In the genomic region with DNA sequence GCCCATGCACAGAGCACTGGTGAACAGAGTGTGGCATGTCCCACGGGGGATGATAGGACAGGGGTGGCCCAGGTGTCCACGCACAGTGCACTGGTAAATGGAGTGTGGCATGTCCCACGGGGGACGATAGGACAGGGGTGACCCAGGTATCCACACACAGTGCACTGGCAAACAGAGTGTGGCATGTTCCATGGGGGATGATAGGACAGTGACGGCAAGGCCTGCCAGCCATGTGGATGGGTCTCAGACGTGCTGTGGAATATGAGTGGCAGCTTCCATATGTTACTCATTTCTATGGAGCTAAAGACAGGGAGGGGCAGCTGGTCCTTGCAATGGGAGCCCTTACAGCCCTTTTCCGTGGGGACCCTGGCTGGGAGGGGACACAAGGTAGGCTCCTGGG, we compare ENCODE assay signal across 19 cellular contexts.
DNase-seq lines count a peak whose midpoint lies in the region; ATAC-seq, FAIRE-seq and TF ChIP-seq lines count a peak whose summit lies in the region.
"Had no signal": no experiment of that assay in that cellular context is flagged by ENCODE, and none has a peak within 500 bp of the region (broad histone marks: within the 10 kb centered on the region; RNA-seq: fewer than 3 reads in every experiment).

No MANE protein-coding gene starts in this region.

- no peak overlapping the region for H3K4me2 ChIP-seq in neuronal stem cell (ENCODE audit: insufficient read depth, low read length, poor library complexity, severe bottlenecking)

- no peak overlapping the region for H2BK12ac ChIP-seq in neuronal stem cell (ENCODE audit: low read length)

- no peak overlapping the region for H2AFZ ChIP-seq in neuronal stem cell (ENCODE audit: low read length)
- H2AFZ ChIP-seq: GM23248 had no signal

- H3K14ac ChIP-seq in neuronal stem cell (ENCODE audit: low read length), result no peak overlapping the region

- H3K36me3 ChIP-seq in RWPE2 (ENCODE audit: low read depth), result 0 out of 2 replicates have a peak, but pooled peaks cover 4% of the 10 kb centered on the region
- no peaks in the 10 kb centered on the region for H3K36me3 ChIP-seq in kidney (ENCODE audit: control insufficient read depth in 1 of 2, insufficient read depth in 2 of 2, low read length in 2 of 2)
- H3K36me3 ChIP-seq in neuronal stem cell (replicated peaks in 1 of 2; ENCODE audit: control insufficient read depth in 2 of 2, insufficient read depth in 2 of 2, low read length in 2 of 2), result peaks cover 0 to 2% of the 10 kb centered on the region in 2 donors

- H2BK5ac ChIP-seq in neuronal stem cell (ENCODE audit: low read length), result no peak overlapping the region

- H4K8ac ChIP-seq in neuronal stem cell (ENCODE audit: low read depth, low read length), result no peak overlapping the region

- H3K4me3 ChIP-seq in RWPE2 (ENCODE audit: severe bottlenecking), result no peak overlapping the region
- H3K4me3 ChIP-seq in kidney (ENCODE audit: low read length in 2 of 2), result no peak overlapping the region
- no peak overlapping the region for H3K4me3 ChIP-seq in neuronal stem cell (ENCODE audit: low read length in 2 of 2)
- H3K4me3 ChIP-seq: GM23248 had no signal

- intact Hi-C loops in kidney (cut with DNase I), result no loop called here

- CTCF ChIA-PET in RWPE1 (lab: Yijun Ruan, JAX), result interaction anchor here (0.7 kb wide), 1 partner anchor 1106 kb away, joined by 3 read pairs; no protein-coding TSS in a partner anchor

- no peak overlapping the region for H4K91ac ChIP-seq in neuronal stem cell (ENCODE audit: low read depth, low read length, poor library complexity)

- POLR2A ChIA-PET in RWPE1 (lab: Yijun Ruan, JAX; ENCODE audit: low non-redundant PET), result no interaction called here

- no peak overlapping the region for H3K23ac ChIP-seq in neuronal stem cell (ENCODE audit: low read depth, low read length, poor library complexity)

- H3K27ac ChIP-seq in RWPE2 (ENCODE audit: poor library complexity, severe bottlenecking), result no peak overlapping the region
- H3K27ac ChIP-seq in kidney (ENCODE audit: low read depth in 2 of 2, low read length in 2 of 2), result no peak overlapping the region
- no peak overlapping the region for H3K27ac ChIP-seq in neuronal stem cell (replicated peaks; ENCODE audit: low read length)
- no peak overlapping the region for H3K27ac ChIP-seq in RWPE1
- H3K27ac ChIP-seq in substantia nigra (ENCODE audit: low read depth, low read length, poor library complexity, severe bottlenecking), result no peak overlapping the region
- H3K27ac ChIP-seq: GM23248 had no signal

- FAIRE-seq in kidney (lab: Jason Lieb, UNC), result no peak
- FAIRE-seq: G401.6, GM12892, GM19239 had no signal

- TF ChIP-seq CTCF in RWPE2 (IDR thresholded peaks at IDR 0.05; ENCODE audit: poor library complexity, severe bottlenecking), result no peak
- no peak for TF ChIP-seq CTCF in kidney (IDR thresholded peaks at IDR 0.05; ENCODE audit: borderline replicate concordance, extremely low read depth, insufficient read depth)
- TF ChIP-seq CTCF in RWPE1 (conservative IDR thresholded peaks at IDR 0.05; ENCODE audit: low read depth), result no peak

- H3K9me3 ChIP-seq in RWPE2 (ENCODE audit: severe bottlenecking), result no peaks in the 10 kb centered on the region
- no peaks in the 10 kb centered on the region for H3K9me3 ChIP-seq in kidney (ENCODE audit: control insufficient read depth in 1 of 2, low read length in 2 of 2)
- H3K9me3 ChIP-seq in neuronal stem cell (replicated peaks in 1 of 2; ENCODE audit: control insufficient read depth in 2 of 2, insufficient read depth in 1 of 2, low read depth in 1 of 2, low read length in 2 of 2), result peaks cover 4 to 9% of the 10 kb centered on the region in 2 donors

- H3K18ac ChIP-seq in neuronal stem cell (ENCODE audit: low read length), result peak overlapping the region; percentile 22

- H3K9ac ChIP-seq in kidney (ENCODE audit: low read length in 2 of 2) (no peak overlapping the region), neuronal stem cell (ENCODE audit: low read depth, low read length, poor library complexity) (no peak overlapping the region)
- H3K9ac ChIP-seq: GM23248 had no signal

- WGBS in neuronal stem cell (ENCODE audit: extremely low coverage in 2 of 2, insufficient read length in 2 of 2, insufficient replicate concordance in 1 of 2), 2 donors, result no CpG with 5 or more reads among the region's 7 CpGs

- ATAC-seq in RWPE2 (ENCODE audit: low read depth) (no peak), GM18858 (IDR thresholded peaks at IDR 0.05; ENCODE audit: unreplicated experiment) (no peak)
- ATAC-seq: HCT116 had no signal

- H2AK5ac ChIP-seq in neuronal stem cell (ENCODE audit: low read depth, low read length), result no peak overlapping the region

- H3K4ac ChIP-seq in neuronal stem cell (ENCODE audit: low read length), result no peak overlapping the region

- no peak overlapping the region for H2BK15ac ChIP-seq in neuronal stem cell (ENCODE audit: low read length)

- DNase-seq in RWPE2 (ENCODE audit: low spot score) (peak; percentile 78), kidney (peak; percentile 24), neuronal stem cell (ENCODE audit: low spot score) (no peak), NCI-H446 (lab: John Stamatoyannopoulos, UW) (no peak), RWPE1 (ENCODE audit: low spot score) (no peak), substantia nigra (lab: John Stamatoyannopoulos, UW) (no peak)
- DNase-seq: C1 segment of cervical spinal cord; Calu3; CD4-positive, alpha-beta memory T cell; COR-L47; DMS53; DND-41; GM23248; H9 had no signal

- H3K79me1 ChIP-seq in neuronal stem cell (ENCODE audit: low read depth, low read length), result no peaks in the 10 kb centered on the region

- no peak overlapping the region for H2BK120ac ChIP-seq in neuronal stem cell (ENCODE audit: low read depth, low read length)

- H3K4me1 ChIP-seq in RWPE2 (ENCODE audit: insufficient read depth, poor library complexity, severe bottlenecking) (peaks cover under 1% of the 10 kb centered on the region), kidney (ENCODE audit: control insufficient read depth in 1 of 2, insufficient read depth in 1 of 2, low read depth in 1 of 2, low read length in 2 of 2) (no peaks in the 10 kb centered on the region), neuronal stem cell (ENCODE audit: control insufficient read depth in 2 of 2, insufficient read depth in 1 of 2, low read depth in 1 of 2, low read length in 2 of 2) (peaks cover 0 to 11% of the 10 kb centered on the region in 2 donors)

- H3K27me3 ChIP-seq in RWPE2 (ENCODE audit: insufficient read depth, poor library complexity, severe bottlenecking) (no peaks in the 10 kb centered on the region), neuronal stem cell (ENCODE audit: control insufficient read depth in 3 of 3, insufficient read depth in 3 of 3, low read depth in 1 of 3, low read length in 3 of 3) (peaks cover 0 to 4% (median 0%) of the 10 kb centered on the region in 3 experiments)

Comparison
In these comparisons a context has a peak if more than half of its experiments do, and no peak if none do; other contexts are left out.
1. DNase-seq: peak in RWPE2 (single experiment) and kidney (single experiment); none in neuronal stem cell (single experiment), NCI-H446 (0 of 2), RWPE1 (single experiment) and substantia nigra (0 of 49).